20 cellular contexts compared by ENCODE assay signal in genomic region chr16:80250376-80250775, GRCh38.
"Had no signal": no experiment of that assay in that cellular context is flagged by ENCODE, and none has a peak within 500 bp of the region (broad histone marks: within the 10 kb centered on the region; RNA-seq: fewer than 3 reads in every experiment).

No MANE protein-coding gene starts in this region.

- H3K27ac ChIP-seq: ascending aorta, breast epithelium, gastroesophageal sphincter, heart right ventricle, tibial artery, VCaP had no signal

- H3K27me3 ChIP-seq: ascending aorta, breast epithelium, gastroesophageal sphincter, tibial artery had no signal

- H3K4me1 ChIP-seq: ascending aorta, breast epithelium, gastroesophageal sphincter, heart right ventricle, tibial artery had no signal

- H3K4me3 ChIP-seq: ascending aorta, breast epithelium, gastroesophageal sphincter, heart right ventricle, mucosa of descending colon, tibial artery had no signal

- H3K36me3 ChIP-seq: ascending aorta, breast epithelium, gastroesophageal sphincter, heart right ventricle, tibial artery had no signal

- DNase-seq: activated CD4-positive, alpha-beta T cell treated with anti-CD3 and anti-CD28 coated beads for 1 hour; activated CD4-positive, alpha-beta T cell treated with anti-CD3 and anti-CD28 coated beads, Interleukin-2, amount 50 U/mL, for 4 hours; activated CD8-positive, alpha-beta memory T cell treated with anti-CD3 and anti-CD28 coated beads, Interleukin-2, amount 10 ng/mL, durations not matched to agents 7 days and 5 days; activated naive CD4-positive, alpha-beta T cell treated with anti-CD3 and anti-CD28 coated beads for 36 hours; activated T-cell treated with anti-CD3 and anti-CD28 coated beads, Interleukin-2, amount 50 U/mL, for 1 hour; cerebellar nuclear complex; effector memory CD4-positive, alpha-beta T cell; heart right ventricle; mucosa of descending colon; natural killer cell; posterior cingulate gyrus; retina; stimulated activated CD4-positive, alpha-beta T cell treated with anti-CD3 and anti-CD28 coated beads, Interleukin-4, amount 100 ng/mL, for 1 hour; stimulated activated naive B cell treated with anti-CD40 and anti-IgM and Interleukin-4, amounts not matched to agents 10 μg/mL and 1 μg/mL and 100 μg/mL, for 72 hours; T1000; tibial artery had no signal

- H3K9me3 ChIP-seq: ascending aorta, breast epithelium, gastroesophageal sphincter, mucosa of descending colon, tibial artery had no signal
